Comparison of ENCODE assay signal across 1 cellular context in genomic region chr3:141860766-141861513, GRCh38.
TF ChIP-seq lines count a peak whose summit lies in the region.

No MANE protein-coding gene starts in this region.

TF ChIP-seq in K562, 482 proteins besides CTCF, POLR2A, EP300 and RAD21 (continued from another document):
- TF ChIP-seq DPF2 (IDR thresholded peaks at IDR 0.05) (0 out of 2 replicates have a peak, but pooled peaks have one; percentile 44), E2F6 (IDR thresholded peaks at IDR 0.05; ENCODE audit: borderline replicate concordance in 1 of 2, extremely low read depth in 1 of 2, insufficient read depth in 1 of 2, insufficient read length in 1 of 2, low read depth in 1 of 2, low read length in 1 of 2, poor library complexity in 1 of 2, severe bottlenecking in 1 of 2) (peak in 1 of 2 experiments; percentile 3), MECOM (CRISPR knock-in tag; IDR thresholded peaks at IDR 0.05) (peak; percentile 24; the same call in 1 of the 2 replicates), ELF1 (tag; IDR thresholded peaks at IDR 0.05) (peak; percentile 34; the same call in 1 of the 2 replicates), BACH1 (tag; IDR thresholded peaks at IDR 0.05) (0 out of 2 replicates have a peak, but pooled peaks have one; percentile 37), CC2D1A (IDR thresholded peaks at IDR 0.05) (no peak), ZNF384 (IDR thresholded peaks at IDR 0.05; ENCODE audit: low read depth, low read length) (no peak), ZNF76 (CRISPR knock-in tag; IDR thresholded peaks at IDR 0.05; ENCODE audit: borderline replicate concordance) (no peak), SAP30 (IDR thresholded peaks at IDR 0.05; ENCODE audit: borderline replicate concordance, insufficient read depth, low read depth, low read length, poor library complexity, severe bottlenecking) (no peak), STAT5B (CRISPR knock-in tag; IDR thresholded peaks at IDR 0.05) (no peak)
